In the genomic region with DNA sequence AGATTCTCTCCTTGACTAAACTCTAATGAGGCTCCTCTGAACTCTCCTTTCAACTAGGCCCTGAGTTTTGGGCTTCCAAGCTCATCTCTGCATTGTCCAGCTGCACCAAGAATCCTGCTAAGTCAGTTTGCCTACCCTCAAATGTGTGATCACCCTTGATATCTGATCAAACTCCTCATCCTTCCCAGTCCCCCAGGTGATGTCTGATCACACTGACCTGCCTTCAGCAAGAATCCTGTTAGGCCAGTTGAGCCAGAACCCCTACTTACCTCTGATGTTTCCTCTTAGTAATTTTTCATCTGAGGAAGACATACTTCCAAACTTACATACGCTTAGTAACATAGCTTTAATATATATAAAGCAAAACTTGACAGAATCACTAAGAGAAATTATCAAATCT, we compare ENCODE assay signal across 21 cellular contexts. TPM values are rescaled to one million over a fixed set of nuclear protein-coding genes. Genes with fewer than 3 reads are reported as not detected.
A peak's percentile ranks its signal among the peaks of the same experiment; 100 is the strongest.
DNase-seq lines count a peak whose midpoint lies in the region; TF ChIP-seq lines count a peak whose summit lies in the region.
"Had no signal": no experiment of that assay in that cellular context is flagged by ENCODE, and none has a peak within 500 bp of the region (broad histone marks: within the 10 kb centered on the region; RNA-seq: fewer than 3 reads in every experiment).

No MANE protein-coding gene starts in this region.

- no TSS peak for BruUV-seq in PC-9 (replicated peaks; lab: Mats Ljungman, UMichigan)

- H3K4me3 ChIP-seq in PC-9 (no peak overlapping the region), hepatocyte (no peak overlapping the region)
- H3K4me3 ChIP-seq: A549; BLaER1 treated with 17β-estradiol and CSF1 and Interleukin-3, amounts not matched to agents 10 nM and 100 nM; MG63; SJCRH30 had no signal

- H3K4me2 ChIP-seq in PC-9 (peak overlapping the region; percentile 28; the same call in 1 of the 2 replicates), hepatocyte (no peak overlapping the region)
- H3K4me2 ChIP-seq: A549; BLaER1 treated with 17β-estradiol and CSF1 and Interleukin-3, amounts not matched to agents 10 nM and 100 nM had no signal

- H3K9me2 ChIP-seq in PC-9 (ENCODE audit: insufficient read depth) (no peaks in the 10 kb centered on the region), hepatocyte (replicated peaks; ENCODE audit: insufficient read depth) (no peaks in the 10 kb centered on the region)

- peak; percentile 58 for DNase-seq in ELF-1 (ENCODE audit: low read depth, low spot score)
- peak; percentile 64 to 85 for DNase-seq in PC-9
- DNase-seq in hepatocyte (ENCODE audit: low spot score): peak; percentile 19
- peak; percentile 11 for DNase-seq in renal cortical epithelial cell (ENCODE audit: low read depth)
- DNase-seq in NCI-H2171 treated with DMSO at 0.1 percent for 48 hours (lab: John Stamatoyannopoulos, UW): no peak
- no peak for DNase-seq in NCI-H1105 treated with DMSO at 0.1 percent for 48 hours (lab: John Stamatoyannopoulos, UW)
- no peak for DNase-seq in activated gamma-delta T cell (lab: John Stamatoyannopoulos, UW)
- no peak for DNase-seq in DMS79 treated with DMSO at 0.1 percent for 48 hours (lab: John Stamatoyannopoulos, UW)
- DNase-seq: AML-193; CD4-positive, alpha-beta T cell; DMS79; H7; KBM-7; MG63; NCI-H2029; NCI-H2227 treated with DMSO at 0.1 percent for 48 hours; NCI-H510A; NCI-H69; SJCRH30 had no signal

- peaks cover 9% of the 10 kb centered on the region for H3K4me1 ChIP-seq in PC-9 (replicated peaks; ENCODE audit: insufficient read depth)
- H3K4me1 ChIP-seq in hepatocyte (ENCODE audit: insufficient read depth): no peaks in the 10 kb centered on the region
- H3K4me1 ChIP-seq: A549; BLaER1 treated with 17β-estradiol and CSF1 and Interleukin-3, amounts not matched to agents 10 nM and 100 nM; SJCRH30 had no signal

- H4K20me1 ChIP-seq in PC-9 (ENCODE audit: insufficient read depth): no peaks in the 10 kb centered on the region
- no peaks in the 10 kb centered on the region for H4K20me1 ChIP-seq in hepatocyte (ENCODE audit: insufficient read depth, poor library complexity, severe bottlenecking)

- H3K27me3 ChIP-seq in PC-9 (ENCODE audit: insufficient read depth, low read depth) (no peaks in the 10 kb centered on the region), hepatocyte (no peaks in the 10 kb centered on the region)
- H3K27me3 ChIP-seq: BLaER1 treated with 17β-estradiol and CSF1 and Interleukin-3, amounts not matched to agents 10 nM and 100 nM; MG63; SJCRH30 had no signal

- H3K9me3 ChIP-seq in PC-9 (ENCODE audit: insufficient read depth, low read depth): no peaks in the 10 kb centered on the region
- no peaks in the 10 kb centered on the region for H3K9me3 ChIP-seq in hepatocyte (ENCODE audit: low read depth)
- H3K9me3 ChIP-seq: A549, MG63, SJCRH30 had no signal

- H3K36me3 ChIP-seq in PC-9 (ENCODE audit: low read depth) (no peaks in the 10 kb centered on the region), hepatocyte (replicated peaks; ENCODE audit: insufficient read depth, low read depth) (no peaks in the 10 kb centered on the region)
- H3K36me3 ChIP-seq: MG63, SJCRH30 had no signal

- H2AFZ ChIP-seq in PC-9 (no peak overlapping the region), hepatocyte (no peak overlapping the region)

- H3K27ac ChIP-seq in PC-9 (peak overlapping the region; percentile 37), hepatocyte (no peak overlapping the region)
- H3K27ac ChIP-seq: A549; BLaER1 treated with 17β-estradiol and CSF1 and Interleukin-3, amounts not matched to agents 10 nM and 100 nM; SJCRH30 had no signal

- no peaks in the 10 kb centered on the region; the same call in 1 of the 2 replicates for H3F3A ChIP-seq in PC-9 (ENCODE audit: insufficient read depth, low read depth)

- 92% methylated on average over 1 of the region's 1 CpG for WGBS in hepatocyte (ENCODE audit: low lambda C conversion rate, missing lambda C conversion rate)

- intact Hi-C loops in PC-9 (cut with micrococcal nuclease; ENCODE audit: unreplicated experiment): loop anchor here (1.0 to 2.0 kb wide), 2 partner anchors 21 to 55 kb away; a partner anchor contains a TSS

- POLR2A ChIA-PET in PC-9 (lab: Charles Lee; ENCODE audit: unreplicated experiment): interaction anchor here (0.7 kb wide), 1 partner anchor 55 kb away, joined by 3 read pairs; a partner anchor contains a TSS

- H3K79me2 ChIP-seq in PC-9 (ENCODE audit: low read depth) (no peaks in the 10 kb centered on the region), hepatocyte (no peaks in the 10 kb centered on the region)

- CTCF ChIA-PET in PC-9 (lab: Charles Lee): no interaction called here

- TF ChIP-seq CTCF in PC-9 (conservative IDR thresholded peaks at IDR 0.05) (no peak), hepatocyte (IDR thresholded peaks at IDR 0.05; ENCODE audit: poor library complexity) (no peak)

RNA-seq across cellular contexts. Expression of a gene that starts 28.8 kb away (rescaled TPM):
- total RNA-seq in PC-9 (2021): 41.6 and 50.9 TPM in 2 replicates
- total RNA-seq in hepatocyte: 49.6 and 59.0 TPM in 2 replicates
- polyA plus RNA-seq in hepatocyte: 43.1 and 55.5 TPM in 2 replicates
- 94.0 and 121 TPM in 2 replicates for total RNA-seq in renal cortical epithelial cell

RNA-seq across cellular contexts. Expression of a gene that starts 54.9 kb away (rescaled TPM):
- 10.4 and 11.3 TPM in 2 replicates for total RNA-seq in PC-9 (2021)
- total RNA-seq in hepatocyte: 79.1 and 90.8 TPM in 2 replicates
- 46.8 and 54.8 TPM in 2 replicates for polyA plus RNA-seq in hepatocyte
- 7.8 and 30.0 TPM in 2 replicates for total RNA-seq in renal cortical epithelial cell

Comparison
In these comparisons a context has a peak if more than half of its experiments do, and no peak if none do; other contexts are left out.
1. DNase-seq: peak in ELF-1 (single experiment), PC-9 (2 of 2), hepatocyte (single experiment) and renal cortical epithelial cell (single experiment); none in NCI-H2171 treated with DMSO at 0.1 percent for 48 hours (single experiment), NCI-H1105 treated with DMSO at 0.1 percent for 48 hours (single experiment), activated gamma-delta T cell (single experiment) and DMS79 treated with DMSO at 0.1 percent for 48 hours (single experiment).